23 cellular contexts compared by ENCODE assay signal in genomic region chr12:3834774-3835173, GRCh38. TPM values are rescaled to one million over a fixed set of nuclear protein-coding genes. Genes with fewer than 3 reads are reported as not detected.
DNase-seq lines count a peak whose midpoint lies in the region; ATAC-seq, FAIRE-seq and TF ChIP-seq lines count a peak whose summit lies in the region.
"Had no signal": no experiment of that assay in that cellular context is flagged by ENCODE, and none has a peak within 500 bp of the region (broad histone marks: within the 10 kb centered on the region; RNA-seq: fewer than 3 reads in every experiment).

No MANE protein-coding gene starts in this region.

- H3F3A ChIP-seq in smooth muscle cell (ENCODE audit: low read depth) = peaks cover 10% of the 10 kb centered on the region

- H3K4me1 ChIP-seq in right atrium auricular region = peaks cover 0 to 9% of the 10 kb centered on the region in 2 donors
- peaks cover 3% of the 10 kb centered on the region; the same call in 1 of the 2 replicates for H3K4me1 ChIP-seq in H9 (ENCODE audit: insufficient read depth, low read length)
- H3K4me1 ChIP-seq in endodermal cell (ENCODE audit: control insufficient read depth, insufficient read depth, low read length) = no peaks in the 10 kb centered on the region
- H3K4me1 ChIP-seq in smooth muscle cell (ENCODE audit: low read depth) = peaks cover 11% of the 10 kb centered on the region

- H4K91ac ChIP-seq in H9 (ENCODE audit: insufficient read length, low read depth, low read length) = no peak overlapping the region

- no peak overlapping the region for H2BK5ac ChIP-seq in H9 (ENCODE audit: insufficient read length, low read length)

- no peak overlapping the region for H2BK120ac ChIP-seq in H9 (ENCODE audit: low read depth, low read length, poor library complexity, severe bottlenecking)

- peaks cover 2 to 3% of the 10 kb centered on the region in 2 experiments; a peak in 2 of 5 replicates for H3K9me3 Mint-ChIP-seq in H9
- H3K9me3 Mint-ChIP-seq in endodermal cell = peaks cover 10% of the 10 kb centered on the region

- no peak overlapping the region for H3K18ac ChIP-seq in H9 (ENCODE audit: insufficient read length, low read depth, low read length)

- H2AFZ ChIP-seq in H9 (ENCODE audit: low read length) (no peak overlapping the region), smooth muscle cell (ENCODE audit: low read depth) (no peak overlapping the region)

- H2AK5ac ChIP-seq in H9 (ENCODE audit: insufficient read length, low read length) = no peak overlapping the region

- no peak overlapping the region for H3K4ac ChIP-seq in H9 (ENCODE audit: low read depth, low read length)

- H3K23me2 ChIP-seq in H9 (ENCODE audit: insufficient read length, low read depth, low read length, poor library complexity, severe bottlenecking) = no peaks in the 10 kb centered on the region

- H4K20me1 ChIP-seq in H9 (ENCODE audit: control insufficient read depth, insufficient read depth, insufficient read length) (no peaks in the 10 kb centered on the region), smooth muscle cell (ENCODE audit: low read depth) (peaks cover 16% of the 10 kb centered on the region)

- H3K9me3 ChIP-seq in right atrium auricular region (no peaks in the 10 kb centered on the region), H9 (ENCODE audit: control insufficient read depth, low read depth, low read length) (no peaks in the 10 kb centered on the region), endodermal cell (ENCODE audit: control insufficient read depth, low read length) (no peaks in the 10 kb centered on the region), smooth muscle cell (replicated peaks; ENCODE audit: low read depth) (no peaks in the 10 kb centered on the region)
- H3K9me3 ChIP-seq: SJCRH30 had no signal

- no peak overlapping the region for H3K4me2 ChIP-seq in H9 (ENCODE audit: insufficient read depth, insufficient read length, low read length)
- no peak overlapping the region for H3K4me2 ChIP-seq in smooth muscle cell
- H3K4me2 ChIP-seq: BLaER1 treated with 17β-estradiol and CSF1 and Interleukin-3, amounts not matched to agents 10 nM and 100 nM had no signal

- DNase-seq in Right ventricle myocardium inferior (ENCODE audit: missing footprints) (no peak), right atrium auricular region (ENCODE audit: low spot score) (no peak), H9 (no peak), endodermal cell (no peak), smooth muscle cell (lab: John Stamatoyannopoulos, UW; ENCODE audit: unreplicated experiment) (no peak), GM12891 (ENCODE audit: insufficient read length, low spot score) (no peak), left lobe of liver (ENCODE audit: low spot score) (no peak)
- DNase-seq: 8988T; Calu3; CD8-positive, alpha-beta memory T cell; DMS153; KG1; NCI-H1092; NCI-H1436; NCI-H2029; NCI-H226; NCI-H510A treated with DMSO at 0.1 percent for 48 hours; NCI-H82; SJCRH30 had no signal

- H3K4me3 Mint-ChIP-seq in H9 = no peak overlapping the region
- no peak overlapping the region for H3K4me3 Mint-ChIP-seq in endodermal cell

- H3T11ph ChIP-seq in H9 (ENCODE audit: low read length) = no peak overlapping the region

- H3K27ac ChIP-seq in right atrium auricular region (no peak overlapping the region), H9 (ENCODE audit: insufficient read length, low read depth, low read length) (no peak overlapping the region), endodermal cell (ENCODE audit: low read depth, low read length) (no peak overlapping the region), smooth muscle cell (ENCODE audit: low read depth) (peak overlapping the region; percentile 92)
- H3K27ac ChIP-seq: BLaER1 treated with 17β-estradiol and CSF1 and Interleukin-3, amounts not matched to agents 10 nM and 100 nM; SJCRH30 had no signal

- peaks cover 2% of the 10 kb centered on the region for H3K79me1 ChIP-seq in H9 (ENCODE audit: insufficient read depth, low read depth, low read length, poor library complexity, severe bottlenecking)

- H3K27me3 ChIP-seq in right atrium auricular region (no peaks in the 10 kb centered on the region), H9 (ENCODE audit: insufficient read depth, low read length) (no peaks in the 10 kb centered on the region), endodermal cell (ENCODE audit: control insufficient read depth, insufficient read depth, low read length, poor library complexity, severe bottlenecking) (no peaks in the 10 kb centered on the region), smooth muscle cell (ENCODE audit: low read depth) (no peaks in the 10 kb centered on the region)
- H3K27me3 ChIP-seq: BLaER1 treated with 17β-estradiol and CSF1 and Interleukin-3, amounts not matched to agents 10 nM and 100 nM; SJCRH30 had no signal

- H3K4me1 Mint-ChIP-seq in H9 = peaks cover 19 to 25% of the 10 kb centered on the region in 2 experiments
- H3K4me1 Mint-ChIP-seq in endodermal cell = peaks cover 29% of the 10 kb centered on the region

- peak overlapping the region in 2 of 3 experiments; percentile 8 to 49; a peak in 3 of 7 replicates for H3K27ac Mint-ChIP-seq in H9
- H3K27ac Mint-ChIP-seq in endodermal cell = peak overlapping the region; percentile 35

- ATAC-seq in Right ventricle myocardium inferior = peak; percentile 42
- ATAC-seq in left lobe of liver = no peak
- no peak for ATAC-seq in HG02870 (IDR thresholded peaks at IDR 0.05; ENCODE audit: unreplicated experiment)
- ATAC-seq: Panc1 had no signal

- no peak overlapping the region for H3K23ac ChIP-seq in H9 (ENCODE audit: insufficient read length, low read depth, low read length)

- H3K14ac ChIP-seq in H9 (ENCODE audit: insufficient read depth, low read length) = no peak overlapping the region

- no peak overlapping the region for H2BK15ac ChIP-seq in H9 (ENCODE audit: low read depth, low read length)

- no peak for TF ChIP-seq CTCF in right atrium auricular region (IDR thresholded peaks at IDR 0.05)
- TF ChIP-seq CTCF in H9 (conservative IDR thresholded peaks at IDR 0.05) = no peak
- no peak for TF ChIP-seq CTCF in endodermal cell (conservative IDR thresholded peaks at IDR 0.05)
- TF ChIP-seq CTCF in smooth muscle cell (IDR thresholded peaks at IDR 0.05; ENCODE audit: borderline replicate concordance, insufficient read depth, poor library complexity, severe bottlenecking) = no peak

- TF ChIP-seq POLR2A in GM12891 (IDR thresholded peaks at IDR 0.05; ENCODE audit: low read depth, low read length) = no peak

- H2BK12ac ChIP-seq in H9 (ENCODE audit: insufficient read length, low read depth, low read length) = no peak overlapping the region

- no peaks in the 10 kb centered on the region; the same call in 1 of the 2 replicates for H3K27me3 Mint-ChIP-seq in H9 (ENCODE audit: low read depth)
- no peaks in the 10 kb centered on the region for H3K27me3 Mint-ChIP-seq in endodermal cell (ENCODE audit: insufficient read depth)
- H3K27me3 Mint-ChIP-seq: CD8-positive, alpha-beta memory T cell had no signal

- no peak for FAIRE-seq in GM12891 (lab: Jason Lieb, UNC)
- FAIRE-seq: H54 had no signal

- H3K36me3 Mint-ChIP-seq in H9 (ENCODE audit: insufficient read depth in 1 of 3, low read depth in 3 of 3) (peaks cover 6 to 10% (median 10%) of the 10 kb centered on the region in 3 experiments), endodermal cell (ENCODE audit: low read depth) (peaks cover 13% of the 10 kb centered on the region)

- H3K79me2 ChIP-seq in H9 (ENCODE audit: insufficient read depth, low read length) (no peaks in the 10 kb centered on the region), smooth muscle cell (ENCODE audit: low read depth) (peaks cover 37% of the 10 kb centered on the region)

- no peak overlapping the region for H4K5ac ChIP-seq in H9 (ENCODE audit: insufficient read length, low read depth, low read length)

- H4K8ac ChIP-seq in H9 (replicated peaks; ENCODE audit: insufficient read length, low read depth, low read length) = no peak overlapping the region

- H3K36me3 ChIP-seq in right atrium auricular region (no peaks in the 10 kb centered on the region), endodermal cell (ENCODE audit: control insufficient read depth, insufficient read depth, low read length) (no peaks in the 10 kb centered on the region), smooth muscle cell (ENCODE audit: low read depth) (no peaks in the 10 kb centered on the region)

- no peak overlapping the region for H2BK20ac ChIP-seq in H9 (ENCODE audit: low read depth, low read length, poor library complexity, severe bottlenecking)

- H3K4me3 ChIP-seq in right atrium auricular region (no peak overlapping the region), endodermal cell (ENCODE audit: low read length) (no peak overlapping the region), smooth muscle cell (no peak overlapping the region)
- H3K4me3 ChIP-seq: BLaER1 treated with 17β-estradiol and CSF1 and Interleukin-3, amounts not matched to agents 10 nM and 100 nM; SJCRH30 had no signal

- WGBS in H9 (ENCODE audit: extremely low coverage, insufficient read length, low lambda C conversion rate) = no CpG with 5 or more reads among the region's 6 CpGs
- WGBS in endodermal cell (ENCODE audit: insufficient coverage in 1 of 2, insufficient read length in 1 of 2), 2 experiments = 91 to 97% methylated on average over 6 of the region's 6 CpGs
- WGBS in smooth muscle cell (ENCODE audit: low lambda C conversion rate) = 57% methylated on average over 6 of the region's 6 CpGs

- H3K9ac ChIP-seq in H9 (ENCODE audit: extremely low read depth, insufficient read length, low read length) (no peak overlapping the region), endodermal cell (ENCODE audit: extremely low read depth, low read length, poor library complexity, severe bottlenecking) (no peak overlapping the region), smooth muscle cell (ENCODE audit: low read depth) (peak overlapping the region; percentile 7)
- H3K9ac ChIP-seq: BLaER1 treated with 17β-estradiol and CSF1 and Interleukin-3, amounts not matched to agents 10 nM and 100 nM had no signal

- intact Hi-C loops in Right ventricle myocardium inferior (cut with DNase I) = no loop called here

- no peak overlapping the region for H3K56ac ChIP-seq in H9 (ENCODE audit: insufficient read length, low read depth, low read length)

TF ChIP-seq in GM12891, 5 proteins besides CTCF, POLR2A, EP300 and RAD21:
- no peak for TF ChIP-seq POLR2AphosphoS5 (IDR thresholded peaks at IDR 0.05; ENCODE audit: low read depth, low read length)
- TF ChIP-seq PAX5 (IDR thresholded peaks at IDR 0.05; ENCODE audit: insufficient read depth, low read length, severe bottlenecking) = no peak
- no peak for TF ChIP-seq POU2F2 (IDR thresholded peaks at IDR 0.05; ENCODE audit: low read depth, low read length)
- no peak for TF ChIP-seq SPI1 (IDR thresholded peaks at IDR 0.05; ENCODE audit: low read depth, low read length)
- no peak for TF ChIP-seq TAF1 (IDR thresholded peaks at IDR 0.05; ENCODE audit: low read depth, low read length)

RNA-seq across cellular contexts. Expression of gene PARP11, which starts 38.4 kb away (rescaled TPM):
- total RNA-seq in Right ventricle myocardium inferior (5.5 TPM), right atrium auricular region (1 to 10 TPM; 2.6 to 2.9 TPM), H9 (2021) (11.3 and 12.7 TPM in 2 replicates), endodermal cell (10 to 100 TPM; 15.3 to 30.3 TPM), smooth muscle cell (9.6 and 13.0 TPM in 2 replicates), left lobe of liver (4.8 TPM)
- polyA plus RNA-seq in endodermal cell (2013, experiment 1 of 2) = 15.6 TPM
- polyA plus RNA-seq in endodermal cell (2013, experiment 2 of 2) = 16.7 TPM
- 3.0 and 6.1 TPM in 2 replicates for polyA plus RNA-seq in smooth muscle cell
- polyA plus RNA-seq in GM12891 (2012; ENCODE audit: low read depth, missing spikeins) = 3.9 TPM
